In the genomic region with DNA sequence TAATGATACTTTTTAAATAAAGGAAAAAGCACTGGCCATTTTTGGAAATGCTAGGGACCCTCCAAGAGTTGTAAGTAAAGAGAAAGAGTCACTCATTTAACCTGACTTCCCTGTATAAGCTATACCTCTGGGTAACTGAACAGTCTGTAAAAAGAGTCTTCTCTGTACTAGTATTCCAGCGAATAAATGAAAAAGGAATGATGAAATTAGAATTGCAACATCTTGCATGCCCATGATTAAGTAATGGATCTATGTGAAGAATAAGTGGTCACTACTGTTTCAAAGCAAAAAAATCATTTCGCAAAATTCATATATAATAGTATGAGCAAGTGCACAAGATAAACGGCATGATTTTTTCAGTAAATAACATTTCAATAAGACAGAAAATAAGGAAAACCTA, we compare ENCODE assay signal across 32 cellular contexts.
DNase-seq lines count a peak whose midpoint lies in the region; TF ChIP-seq lines count a peak whose summit lies in the region.
"Had no signal": no experiment of that assay in that cellular context is flagged by ENCODE, and none has a peak within 500 bp of the region (broad histone marks: within the 10 kb centered on the region; RNA-seq: fewer than 3 reads in every experiment).

No MANE protein-coding gene starts in this region.

- CTCF ChIA-PET in AG04449 (lab: Yijun Ruan, JAX), result no interaction called here

- no peak for TF ChIP-seq CTCF in AG04449 (IDR thresholded peaks at IDR 0.05; ENCODE audit: insufficient read depth, low read length, missing control alignments)

- DNase-seq in AG04449 (ENCODE audit: low read depth, low spot score), result peak; percentile 0
- DNase-seq in GM04503 (ENCODE audit: low read depth), result peak; percentile 5
- peak; percentile 71 for DNase-seq in amniotic epithelial cell (ENCODE audit: low read depth)
- DNase-seq in fibroblast of the conjunctiva (ENCODE audit: low read depth), result peak; percentile 2
- no peak for DNase-seq in ureter (ENCODE audit: low spot score)
- DNase-seq in NCI-H1105 treated with DMSO at 0.1 percent for 48 hours (lab: John Stamatoyannopoulos, UW), result no peak
- no peak for DNase-seq in stimulated activated CD4-positive, alpha-beta T cell treated with anti-CD3 and anti-CD28 coated beads, Interleukin-15, amount 100 ng/mL, for 24 hours
- DNase-seq in putamen (ENCODE audit: low spot score), result no peak
- DNase-seq: activated CD4-positive, CD25-positive, alpha-beta regulatory T cell; activated CD8-positive, alpha-beta memory T cell treated with anti-CD3 and anti-CD28 coated beads, Interleukin-2, amount 10 ng/mL, durations not matched to agents 7 days and 5 days; activated gamma-delta T cell; activated naive CD8-positive, alpha-beta T cell treated with anti-CD3 and anti-CD28 coated beads, Interleukin-2, amount 10 ng/mL, durations not matched to agents 7 days and 5 days; activated T-cell treated with anti-CD3 and anti-CD28 coated beads, Interleukin-2, amount 50 U/mL, for 4 hours; BE2C; central memory CD4-positive, alpha-beta T cell; EL; endodermal cell; H9; immature natural killer cell; Karpas-422; left colon; NCI-H1092 treated with DMSO at 0.1 percent for 48 hours; NCI-H187; NCI-H446 treated with DMSO at 0.1 percent for 48 hours; spleen; T-helper 1 cell; tibial artery had no signal

- no peak overlapping the region for H3K4me3 ChIP-seq in AG04449 (ENCODE audit: low read depth, low read length)
- H3K4me3 ChIP-seq: A549, GM12878, neural progenitor cell, right atrium auricular region, SK-N-MC, spleen, tibial artery had no signal

- POLR2A ChIA-PET in AG04449 (lab: Yijun Ruan, JAX), result no interaction called here

Comparison
In these comparisons a context has a peak if more than half of its experiments do, and no peak if none do; other contexts are left out.
1. DNase-seq: peak in AG04449 (single experiment), GM04503 (single experiment), amniotic epithelial cell (single experiment) and fibroblast of the conjunctiva (single experiment); none in ureter (single experiment), NCI-H1105 treated with DMSO at 0.1 percent for 48 hours (single experiment), stimulated activated CD4-positive, alpha-beta T cell treated with anti-CD3 and anti-CD28 coated beads, Interleukin-15, amount 100 ng/mL, for 24 hours (single experiment) and putamen (single experiment).